24 cellular contexts compared by ENCODE assay signal in the genomic region with DNA sequence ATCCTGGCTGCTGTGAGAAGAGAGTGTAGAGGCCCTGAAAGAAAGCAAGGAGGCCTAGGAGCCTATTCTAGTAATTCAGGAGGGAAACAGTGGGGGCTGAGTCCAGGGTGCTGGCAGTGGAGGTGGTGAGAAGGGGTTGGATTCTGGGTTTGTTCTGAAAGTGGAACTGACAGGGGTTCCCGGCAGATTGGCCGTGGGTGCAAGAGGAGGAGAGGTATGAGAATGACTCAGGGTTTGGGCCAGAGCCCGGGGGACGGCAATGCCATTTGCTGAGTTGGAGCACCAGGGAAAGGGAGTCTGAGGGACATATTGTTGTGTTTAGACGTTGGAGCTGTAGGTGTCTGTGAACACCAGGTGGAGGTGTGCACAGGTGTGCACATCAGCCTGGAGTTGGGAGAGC.
"Had no signal": no experiment of that assay in that cellular context is flagged by ENCODE, and none has a peak within 500 bp of the region (broad histone marks: within the 10 kb centered on the region; RNA-seq: fewer than 3 reads in every experiment).

No MANE protein-coding gene starts in this region.

- H3K4me1 ChIP-seq: gastrocnemius medialis, heart left ventricle, left lung, psoas muscle, sigmoid colon, tibial nerve, upper lobe of left lung, uterus had no signal

- H3K27ac ChIP-seq: epithelial cell of prostate, gastrocnemius medialis, heart left ventricle, hepatocyte, left lung, neural progenitor cell, psoas muscle, sigmoid colon, thoracic aorta, tibial nerve, upper lobe of left lung, uterus had no signal

- H3K36me3 ChIP-seq: gastrocnemius medialis, heart left ventricle, left lung, neural progenitor cell, sigmoid colon, thoracic aorta, tibial nerve, upper lobe of left lung, uterus had no signal

- H3K4me3 ChIP-seq: gastrocnemius medialis, heart left ventricle, hepatocyte, left lung, neural progenitor cell, psoas muscle, sigmoid colon, thoracic aorta, tibial nerve, upper lobe of left lung, uterus had no signal

- DNase-seq: effector CD8-positive, alpha-beta T cell; endodermal cell; foreskin fibroblast; gastrocnemius medialis; heart left ventricle; left cardiac atrium; left lung; mesenchymal stem cell; naive thymus-derived CD4-positive, alpha-beta T cell; psoas muscle; right cardiac atrium; sigmoid colon; stimulated activated CD4-positive, alpha-beta T cell treated with anti-CD3 and anti-CD28 coated beads, Interleukin-4, amount 100 ng/mL, for 4 hours; stimulated activated naive CD8-positive, alpha-beta T cell treated with anti-CD3 and anti-CD28 coated beads, Interleukin-15, Interleukin-2, amounts not matched to agents 100 U/mL and 50 U/mL, for 24 hours; substantia nigra; upper lobe of left lung; uterus had no signal

- H3K27me3 ChIP-seq: gastrocnemius medialis, hepatocyte, left lung, neural progenitor cell, sigmoid colon, tibial nerve, upper lobe of left lung, uterus had no signal

- ATAC-seq: esophagus mucosa; gastrocnemius medialis; heart left ventricle; left cardiac atrium; left lung; naive thymus-derived CD4-positive, alpha-beta T cell; psoas muscle; right cardiac atrium; stimulated activated memory B cell treated with anti-CD40 and anti-IgM and Interleukin-4, amounts not matched to agents 10 μg/mL and 1 μg/mL and 100 μg/mL, for 72 hours; stimulated activated naive CD8-positive, alpha-beta T cell treated with anti-CD3 and anti-CD28 coated beads, Interleukin-15, Interleukin-2, amounts not matched to agents 100 U/mL and 50 U/mL, for 24 hours had no signal

- H3K9me3 ChIP-seq: gastrocnemius medialis, heart left ventricle, psoas muscle, thoracic aorta, uterus had no signal
